ENCODE assay signal across 15 cellular contexts in genomic region chr9:116383956-116384355, GRCh38.
"Had no signal": no experiment of that assay in that cellular context is flagged by ENCODE, and none has a peak within 500 bp of the region (broad histone marks: within the 10 kb centered on the region; RNA-seq: fewer than 3 reads in every experiment).

No MANE protein-coding gene starts in this region.

- H2AFZ ChIP-seq: hepatocyte had no signal

- H3K4me2 ChIP-seq: hepatocyte had no signal

- H3K4me3 ChIP-seq: adrenal gland, hepatocyte, skin epidermis, tibial nerve had no signal

- H3K9me3 ChIP-seq: adrenal gland, tibial nerve had no signal

- DNase-seq: activated CD4-positive, alpha-beta memory T cell treated with anti-CD3 and anti-CD28 coated beads, Interleukin-2, amount 10 ng/mL, durations not matched to agents 7 days and 5 days; activated CD4-positive, alpha-beta T cell treated with anti-CD3 and anti-CD28 coated beads for 36 hours; activated effector memory CD4-positive, alpha-beta T cell treated with Interleukin-2 at 50 U/mL for 16 hours; activated naive CD4-positive, alpha-beta T cell treated with anti-CD3 and anti-CD28 coated beads, Interleukin-2, amount 50 U/mL, for 16 hours; activated T-cell treated with anti-CD3 and anti-CD28 coated beads, Interleukin-2, amount 50 U/mL, for 24 hours; adrenal gland; occipital lobe; right cardiac atrium; stimulated activated CD4-positive, alpha-beta T cell treated with anti-CD3 and anti-CD28 coated beads, Interleukin-4, amount 100 ng/mL, for 24 hours; stimulated activated naive CD4-positive, alpha-beta T cell; T-helper 17 cell; WERI-Rb-1 had no signal

- H3K27ac ChIP-seq: adrenal gland, hepatocyte, skin epidermis, tibial nerve, WERI-Rb-1 had no signal

- H3K79me2 ChIP-seq: hepatocyte had no signal

- H3K36me3 ChIP-seq: tibial nerve had no signal

- H3K27me3 ChIP-seq: adrenal gland, hepatocyte, tibial nerve had no signal

- H3K4me1 ChIP-seq: adrenal gland had no signal
